1 cellular context compared by ENCODE assay signal in the genomic region with DNA sequence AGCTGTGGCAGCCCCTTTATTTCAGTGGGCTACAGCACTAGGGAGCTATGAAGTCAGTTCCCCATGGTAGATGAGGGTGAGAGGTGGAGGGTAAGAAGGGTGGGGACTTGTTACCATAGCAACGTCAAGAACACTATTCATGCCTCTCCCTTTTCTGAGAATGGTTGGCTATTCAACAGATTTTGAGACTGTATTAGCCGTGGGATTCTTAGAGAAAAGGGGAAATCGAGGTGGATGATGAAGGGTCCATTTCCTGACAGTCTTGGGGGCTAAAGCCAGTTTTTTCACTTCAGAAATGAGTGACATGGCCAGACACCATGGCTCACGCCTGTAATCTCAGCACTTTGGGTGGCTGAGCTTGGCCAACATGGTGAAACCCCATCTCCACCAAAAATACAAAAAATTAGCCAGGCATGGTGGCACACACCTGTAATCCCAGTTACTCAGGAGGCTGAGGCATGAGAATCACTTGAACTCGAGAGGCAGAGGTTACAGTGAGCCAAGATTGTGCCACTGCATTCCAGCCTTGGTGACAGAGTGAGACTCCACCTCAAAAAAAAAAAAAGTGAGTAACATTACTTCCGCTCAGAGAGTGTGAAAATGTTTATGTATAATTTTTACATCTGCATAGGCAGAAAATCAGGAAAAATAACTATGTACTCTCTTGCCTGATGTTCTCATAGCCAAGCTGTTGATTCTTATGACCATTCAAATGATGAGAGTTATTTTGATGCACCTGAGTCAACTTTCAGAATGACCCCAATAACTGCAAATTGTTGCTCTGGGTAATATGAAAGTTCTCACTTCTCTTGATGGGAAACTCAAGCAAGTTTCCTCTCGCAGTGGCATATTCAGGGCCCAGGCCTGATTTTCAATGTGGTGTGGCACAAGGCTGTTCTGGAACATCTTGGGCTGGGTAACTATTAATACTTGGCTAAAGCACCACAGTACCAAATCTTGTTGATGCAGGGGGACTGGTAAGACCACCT.
TF ChIP-seq lines count a peak whose summit lies in the region.

No MANE protein-coding gene starts in this region.

TF ChIP-seq in K562, 482 proteins besides CTCF, POLR2A, EP300 and RAD21:
- TF ChIP-seq CBX8 (IDR thresholded peaks at IDR 0.05; ENCODE audit: borderline replicate concordance, extremely low read depth, low read depth, low read length, poor library complexity, severe bottlenecking) (no peak), ZNF184 (CRISPR knock-in tag; IDR thresholded peaks at IDR 0.05) (no peak), LARP7 (IDR thresholded peaks at IDR 0.05) (no peak), HNRNPL (IDR thresholded peaks at IDR 0.05; ENCODE audit: low read depth, low read length) (no peak), RFX1 (IDR thresholded peaks at IDR 0.05) (peak; percentile 89), HMGN3 (IDR thresholded peaks at IDR 0.05; ENCODE audit: borderline replicate concordance, extremely low read depth, insufficient read length, low read depth, low read length) (no peak), FOXA1 (IDR thresholded peaks at IDR 0.05; ENCODE audit: borderline replicate concordance) (no peak)
- TF ChIP-seq, protein P1, sequence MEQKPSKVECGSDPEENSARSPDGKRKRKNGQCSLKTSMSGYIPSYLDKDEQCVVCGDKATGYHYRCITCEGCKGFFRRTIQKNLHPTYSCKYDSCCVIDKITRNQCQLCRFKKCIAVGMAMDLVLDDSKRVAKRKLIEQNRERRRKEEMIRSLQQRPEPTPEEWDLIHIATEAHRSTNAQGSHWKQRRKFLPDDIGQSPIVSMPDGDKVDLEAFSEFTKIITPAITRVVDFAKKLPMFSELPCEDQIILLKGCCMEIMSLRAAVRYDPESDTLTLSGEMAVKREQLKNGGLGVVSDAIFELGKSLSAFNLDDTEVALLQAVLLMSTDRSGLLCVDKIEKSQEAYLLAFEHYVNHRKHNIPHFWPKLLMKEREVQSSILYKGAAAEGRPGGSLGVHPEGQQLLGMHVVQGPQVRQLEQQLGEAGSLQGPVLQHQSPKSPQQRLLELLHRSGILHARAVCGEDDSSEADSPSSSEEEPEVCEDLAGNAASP (IDR thresholded peaks at IDR 0.05): no peak
- TF ChIP-seq, protein P2, sequence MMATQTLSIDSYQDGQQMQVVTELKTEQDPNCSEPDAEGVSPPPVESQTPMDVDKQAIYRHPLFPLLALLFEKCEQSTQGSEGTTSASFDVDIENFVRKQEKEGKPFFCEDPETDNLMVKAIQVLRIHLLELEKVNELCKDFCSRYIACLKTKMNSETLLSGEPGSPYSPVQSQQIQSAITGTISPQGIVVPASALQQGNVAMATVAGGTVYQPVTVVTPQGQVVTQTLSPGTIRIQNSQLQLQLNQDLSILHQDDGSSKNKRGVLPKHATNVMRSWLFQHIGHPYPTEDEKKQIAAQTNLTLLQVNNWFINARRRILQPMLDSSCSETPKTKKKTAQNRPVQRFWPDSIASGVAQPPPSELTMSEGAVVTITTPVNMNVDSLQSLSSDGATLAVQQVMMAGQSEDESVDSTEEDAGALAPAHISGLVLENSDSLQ (IDR thresholded peaks at IDR 0.05): peak; percentile 15; the same call in 1 of the 2 replicates
